ENCODE assay signal across 7 cellular contexts in genomic region chr15:67153044-67153443, GRCh38.
DNase-seq lines count a peak whose midpoint lies in the region; ATAC-seq and TF ChIP-seq lines count a peak whose summit lies in the region.
"Not testable (repeated sequence)": the region's sequence is repeated elsewhere in the genome, so short reads cannot be mapped to it uniquely, and the experiment has no call there.

No MANE protein-coding gene starts in this region.

- peak overlapping the region in 1 of 2 experiments; percentile 20 for H3K4ac ChIP-seq in mesenchymal stem cell (ENCODE audit: low read depth in 1 of 2, low read length in 2 of 2)

- not testable (repeated sequence) for H3K4me3 ChIP-seq in CD4-positive, CD25-positive, alpha-beta regulatory T cell (ENCODE audit: low read depth, low read length); HUES64 (ENCODE audit: low read length); OCI-LY7 (ENCODE audit: low read depth, low read length, poor library complexity, severe bottlenecking); brain microvascular endothelial cell (ENCODE audit: low read depth, low read length); mesenchymal stem cell (ENCODE audit: insufficient read depth in 1 of 2, low read depth in 1 of 2, low read length in 2 of 2); gastrocnemius medialis

- H2BK12ac ChIP-seq in mesenchymal stem cell (ENCODE audit: low read length in 2 of 2), result peak overlapping the region; percentile 11 to 43

- CTCF ChIA-PET in OCI-LY7 (lab: Charles Lee; ENCODE audit: unreplicated experiment), result not testable (repeated sequence)

- intact Hi-C loops in OCI-LY7 (cut with micrococcal nuclease; ENCODE audit: unreplicated experiment); activated CD4-positive, alpha-beta T cell treated with anti-CD3 and anti-CD28 coated beads, Interleukin-2, amount 10 ng/mL, durations not matched to agents 24 days and 14 days (cut with micrococcal nuclease); gastrocnemius medialis (cut with DNase I; ENCODE audit: low total_unique reads): not testable (repeated sequence)

- peaks cover 14% of the 10 kb centered on the region; the same call in 1 of the 2 replicates for H4K20me1 ChIP-seq in OCI-LY7 (ENCODE audit: insufficient read depth, low read length)

- not testable (repeated sequence) for H3K9ac ChIP-seq in HUES64 (ENCODE audit: low read depth, low read length); mesenchymal stem cell (ENCODE audit: low read length)

- H3K27me3 Mint-ChIP-seq in CD4-positive, CD25-positive, alpha-beta regulatory T cell; activated CD4-positive, alpha-beta T cell treated with anti-CD3 and anti-CD28 coated beads, Interleukin-2, amount 10 ng/mL, durations not matched to agents 24 days and 14 days: not testable (repeated sequence)

- peaks cover 25% of the 10 kb centered on the region for H3K4me1 ChIP-seq in CD4-positive, CD25-positive, alpha-beta regulatory T cell (ENCODE audit: control insufficient read depth, insufficient read depth, low read length, poor library complexity, severe bottlenecking)
- peaks cover 41% of the 10 kb centered on the region for H3K4me1 ChIP-seq in HUES64 (ENCODE audit: insufficient read depth, low read length)
- H3K4me1 ChIP-seq in OCI-LY7 (ENCODE audit: insufficient read depth, low read length, poor library complexity, severe bottlenecking), result peaks cover 60% of the 10 kb centered on the region
- H3K4me1 ChIP-seq in mesenchymal stem cell (ENCODE audit: control insufficient read depth, insufficient read depth, low read depth, low read length), result peaks cover 17% of the 10 kb centered on the region
- peaks cover 56 to 70% of the 10 kb centered on the region in 2 donors for H3K4me1 ChIP-seq in gastrocnemius medialis

- H3K27ac Mint-ChIP-seq in CD4-positive, CD25-positive, alpha-beta regulatory T cell, result peak overlapping the region in 2 of 3 donors; percentile 29 to 77
- peak overlapping the region; percentile 2 for H3K27ac Mint-ChIP-seq in activated CD4-positive, alpha-beta T cell treated with anti-CD3 and anti-CD28 coated beads, Interleukin-2, amount 10 ng/mL, durations not matched to agents 24 days and 14 days

- ATAC-seq in CD4-positive, CD25-positive, alpha-beta regulatory T cell (ENCODE audit: low read depth in 2 of 2); gastrocnemius medialis: not testable (repeated sequence)

- H3K4me1 Mint-ChIP-seq in CD4-positive, CD25-positive, alpha-beta regulatory T cell, result peaks cover 30 to 71% (median 54%) of the 10 kb centered on the region in 4 donors
- H3K4me1 Mint-ChIP-seq in activated CD4-positive, alpha-beta T cell treated with anti-CD3 and anti-CD28 coated beads, Interleukin-2, amount 10 ng/mL, durations not matched to agents 24 days and 14 days, result peaks cover 57% of the 10 kb centered on the region

- H3K36me3 Mint-ChIP-seq in CD4-positive, CD25-positive, alpha-beta regulatory T cell, result peaks cover 28% of the 10 kb centered on the region
- H3K36me3 Mint-ChIP-seq in activated CD4-positive, alpha-beta T cell treated with anti-CD3 and anti-CD28 coated beads, Interleukin-2, amount 10 ng/mL, durations not matched to agents 24 days and 14 days (ENCODE audit: low read depth), result peaks cover 48% of the 10 kb centered on the region

- peaks cover 41% of the 10 kb centered on the region for H3K79me2 ChIP-seq in OCI-LY7 (ENCODE audit: insufficient read depth, low read depth, low read length)

- H3K9me3 ChIP-seq in CD4-positive, CD25-positive, alpha-beta regulatory T cell (ENCODE audit: control insufficient read depth in 2 of 2, low read length in 2 of 2); HUES64 (ENCODE audit: insufficient read depth, low read depth, low read length); OCI-LY7 (ENCODE audit: low read length); mesenchymal stem cell (ENCODE audit: control insufficient read depth, low read length); gastrocnemius medialis: not testable (repeated sequence)

- H3K18ac ChIP-seq in mesenchymal stem cell (ENCODE audit: low read depth in 1 of 2, low read length in 2 of 2), result peak overlapping the region; percentile 44 to 50

- not testable (repeated sequence) for H3K27ac ChIP-seq in CD4-positive, CD25-positive, alpha-beta regulatory T cell (ENCODE audit: insufficient read depth, low read length, poor library complexity, severe bottlenecking); mesenchymal stem cell (ENCODE audit: low read length, poor library complexity, severe bottlenecking)
- H3K27ac ChIP-seq in HUES64 (ENCODE audit: low read depth, low read length) (peak overlapping the region; percentile 56; the same call in 1 of the 2 replicates), OCI-LY7 (ENCODE audit: low read depth, low read length, poor library complexity, severe bottlenecking) (peak overlapping the region; percentile 40), brain microvascular endothelial cell (peak overlapping the region; percentile 100), gastrocnemius medialis (peak overlapping the region; percentile 6 to 78 (median 66))

- in situ Hi-C loops in brain microvascular endothelial cell (cut with HindIII; ENCODE audit: low pct_ligation_motif_present, low sequenced_read_pairs); gastrocnemius medialis (cut with MboI; ENCODE audit: low sequenced_read_pairs in 4 of 4): not testable (repeated sequence)

- H3K4me3 Mint-ChIP-seq in CD4-positive, CD25-positive, alpha-beta regulatory T cell; activated CD4-positive, alpha-beta T cell treated with anti-CD3 and anti-CD28 coated beads, Interleukin-2, amount 10 ng/mL, durations not matched to agents 24 days and 14 days: not testable (repeated sequence)

- not testable (repeated sequence) for BruUV-seq in OCI-LY7 (replicated peaks; lab: Mats Ljungman, UMichigan)

- H3K9me3 Mint-ChIP-seq in CD4-positive, CD25-positive, alpha-beta regulatory T cell; activated CD4-positive, alpha-beta T cell treated with anti-CD3 and anti-CD28 coated beads, Interleukin-2, amount 10 ng/mL, durations not matched to agents 24 days and 14 days: not testable (repeated sequence)

- H2AK5ac ChIP-seq in mesenchymal stem cell (ENCODE audit: low read length, severe bottlenecking), result not testable (repeated sequence)

- not testable (repeated sequence) for TF ChIP-seq CTCF in OCI-LY7 (conservative IDR thresholded peaks at IDR 0.05; ENCODE audit: low read length); brain microvascular endothelial cell (IDR thresholded peaks at IDR 0.05; ENCODE audit: low read depth, low read length, missing control alignments); gastrocnemius medialis (IDR thresholded peaks at IDR 0.05 in 4 of 5, conservative IDR thresholded peaks at IDR 0.05 in 1 of 5)

- POLR2A ChIA-PET in OCI-LY7 (lab: Charles Lee), result not testable (repeated sequence)

- H4K8ac ChIP-seq in mesenchymal stem cell (ENCODE audit: low read length), result peak overlapping the region; percentile 31

- peaks cover 24% of the 10 kb centered on the region for H3K79me1 ChIP-seq in mesenchymal stem cell (replicated peaks; ENCODE audit: low read length, poor library complexity, severe bottlenecking)

- H4K91ac ChIP-seq in mesenchymal stem cell (ENCODE audit: low read length), result not testable (repeated sequence)

- H2BK5ac ChIP-seq in mesenchymal stem cell (ENCODE audit: low read depth, low read length, poor library complexity, severe bottlenecking), result not testable (repeated sequence)

- peak overlapping the region; percentile 48; the same call in 1 of the 2 replicates for H3K4me2 ChIP-seq in OCI-LY7 (ENCODE audit: low read length)
- H3K4me2 ChIP-seq in mesenchymal stem cell (ENCODE audit: low read length, poor library complexity, severe bottlenecking), result not testable (repeated sequence)

- H3K14ac ChIP-seq in mesenchymal stem cell (ENCODE audit: low read length in 2 of 2), result not testable (repeated sequence)

- H3K36me3 ChIP-seq in CD4-positive, CD25-positive, alpha-beta regulatory T cell (ENCODE audit: control insufficient read depth, insufficient read depth, low read length), result peaks cover 10% of the 10 kb centered on the region
- H3K36me3 ChIP-seq in HUES64 (ENCODE audit: insufficient read depth, low read length); gastrocnemius medialis: not testable (repeated sequence)
- peaks cover 26% of the 10 kb centered on the region for H3K36me3 ChIP-seq in OCI-LY7 (ENCODE audit: insufficient read depth, low read length)
- H3K36me3 ChIP-seq in brain microvascular endothelial cell (replicated peaks), result peaks cover 58% of the 10 kb centered on the region
- H3K36me3 ChIP-seq in mesenchymal stem cell (ENCODE audit: control insufficient read depth in 1 of 2, insufficient read depth in 2 of 2, low read depth in 1 of 2, low read length in 2 of 2), result peaks cover 2 to 43% of the 10 kb centered on the region in 2 experiments

- H3K27me3 ChIP-seq in CD4-positive, CD25-positive, alpha-beta regulatory T cell (ENCODE audit: control insufficient read depth, insufficient read depth, low read length); HUES64 (ENCODE audit: insufficient read depth, low read length); brain microvascular endothelial cell (replicated peaks); mesenchymal stem cell (ENCODE audit: control insufficient read depth in 1 of 2, insufficient read depth in 1 of 2, low read length in 2 of 2); gastrocnemius medialis: not testable (repeated sequence)

- not testable (repeated sequence) for H2AFZ ChIP-seq in OCI-LY7 (ENCODE audit: low read length); mesenchymal stem cell (ENCODE audit: low read depth, low read length)

- DNase-seq in CD4-positive, CD25-positive, alpha-beta regulatory T cell; OCI-LY7 (ENCODE audit: low spot score); activated CD4-positive, alpha-beta T cell treated with anti-CD3 and anti-CD28 coated beads, Interleukin-2, amount 10 ng/mL, durations not matched to agents 24 days and 14 days; brain microvascular endothelial cell; mesenchymal stem cell; gastrocnemius medialis: not testable (repeated sequence)

- 63% methylated on average over 6 of the region's 6 CpGs for WGBS in HUES64
- 89% methylated on average over 6 of the region's 6 CpGs for WGBS in mesenchymal stem cell

- H3K9me2 ChIP-seq in OCI-LY7 (ENCODE audit: insufficient read depth, low read length), result not testable (repeated sequence)

- TF ChIP-seq POLR2A in gastrocnemius medialis (IDR thresholded peaks at IDR 0.05), result not testable (repeated sequence)

- peak overlapping the region; percentile 2 for H2BK120ac ChIP-seq in mesenchymal stem cell (ENCODE audit: low read depth, low read length)

- not testable (repeated sequence) for H3K23ac ChIP-seq in mesenchymal stem cell (ENCODE audit: low read length in 2 of 2)

- H2BK15ac ChIP-seq in mesenchymal stem cell (ENCODE audit: low read depth, poor library complexity, severe bottlenecking), result not testable (repeated sequence)
